ENCODE assay signal across 9 cellular contexts in the genomic region with DNA sequence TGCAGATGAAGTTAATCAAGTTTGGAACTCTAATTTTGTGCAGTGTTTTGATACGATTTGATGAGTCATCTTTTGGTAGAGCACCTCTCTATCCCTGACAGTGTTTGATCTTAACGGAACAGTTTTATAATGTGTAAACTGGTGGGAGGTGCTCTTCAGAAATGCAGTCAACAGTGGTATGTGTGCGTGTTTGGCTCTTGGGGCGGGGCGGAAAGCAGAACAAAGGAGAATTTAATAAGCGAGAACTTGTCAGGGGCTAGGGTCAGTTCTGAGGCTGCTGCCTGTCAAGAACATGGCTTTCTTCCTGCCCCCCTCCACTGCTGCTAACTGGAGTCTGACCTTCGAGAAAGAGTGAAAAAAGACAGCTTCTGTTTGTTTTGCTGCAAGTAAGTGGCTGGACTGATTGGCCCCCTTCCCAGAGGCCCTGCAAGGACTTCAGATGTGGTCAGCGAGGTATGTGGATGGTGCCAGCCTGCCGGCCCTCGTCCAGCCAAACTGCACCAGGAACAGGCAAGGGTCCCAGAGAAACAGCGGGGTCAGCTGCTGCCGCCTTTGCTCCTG. TPM values are rescaled to one million over a fixed set of nuclear protein-coding genes. Genes with fewer than 3 reads are reported as not detected.
DNase-seq lines count a peak whose midpoint lies in the region; ATAC-seq, FAIRE-seq and TF ChIP-seq lines count a peak whose summit lies in the region.
"Had no signal": no experiment of that assay in that cellular context is flagged by ENCODE, and none has a peak within 500 bp of the region (broad histone marks: within the 10 kb centered on the region; RNA-seq: fewer than 3 reads in every experiment).

No MANE protein-coding gene starts in this region.

- ATAC-seq in HG03196 (IDR thresholded peaks at IDR 0.05; ENCODE audit: unreplicated experiment) = no peak
- no peak for ATAC-seq in HG02884 (IDR thresholded peaks at IDR 0.05; ENCODE audit: unreplicated experiment)

- H3K9me1 ChIP-seq in keratinocyte (ENCODE audit: control insufficient read depth, extremely low read depth, insufficient read depth, low read length) = peaks cover 2% of the 10 kb centered on the region

- no peak overlapping the region for H3K4me3 ChIP-seq in astrocyte of the cerebellum (ENCODE audit: low read depth, low read length)
- H3K4me3 ChIP-seq in keratinocyte (ENCODE audit: control insufficient read depth in 2 of 3, extremely low read depth in 1 of 3, insufficient read depth in 2 of 3, low read depth in 1 of 3, low read length in 3 of 3) = no peak overlapping the region

- H4K20me1 ChIP-seq in keratinocyte (ENCODE audit: control insufficient read depth, extremely low read depth, insufficient read depth, low read length) = no peaks in the 10 kb centered on the region

- no peak overlapping the region for H2AFZ ChIP-seq in keratinocyte (ENCODE audit: control insufficient read depth, low read length)

- H3K4me2 ChIP-seq in keratinocyte (ENCODE audit: control insufficient read depth, extremely low read depth, insufficient read depth, low read depth, low read length) = peak overlapping the region; percentile 44

- peaks cover 8% of the 10 kb centered on the region for H3K4me1 ChIP-seq in keratinocyte (ENCODE audit: control insufficient read depth, extremely low read depth, insufficient read depth, low read length)

- H3K27ac ChIP-seq in keratinocyte (ENCODE audit: control insufficient read depth, insufficient read depth, low read length) = no peak overlapping the region

- H3K9me3 ChIP-seq in keratinocyte (ENCODE audit: control insufficient read depth, low read depth, low read length) = no peaks in the 10 kb centered on the region

- DNase-seq in DMS53 treated with DMSO at 0.1 percent for 48 hours (lab: John Stamatoyannopoulos, UW; ENCODE audit: unreplicated experiment) = peak; percentile 25
- peak in 3 of 5 donors; percentile 27 to 64 (median 41) for DNase-seq in T-helper 1 cell
- DNase-seq in astrocyte of the cerebellum (ENCODE audit: low read depth) = peak; percentile 84
- DNase-seq in keratinocyte (ENCODE audit: low read depth, low spot score) = no peak
- DNase-seq in stimulated activated CD4-positive, alpha-beta T cell treated with anti-CD3 and anti-CD28 coated beads, Interleukin-12 subunit alpha, Interleukin-12 subunit beta, amount 100 ng/mL, for 4 hours = peak; percentile 58
- no peak for DNase-seq in GM13977 (ENCODE audit: low spot score)

- no peaks in the 10 kb centered on the region for H3K27me3 ChIP-seq in keratinocyte (ENCODE audit: control insufficient read depth, extremely low read depth, insufficient read depth, low read length)

- in situ Hi-C loops in astrocyte of the cerebellum (cut with HindIII; ENCODE audit: low sequenced_read_pairs) (no loop called here), GM13977 (cut with MboI; ENCODE audit: low pct_unique_long_range_greater_than_20kb, low sequenced_read_pairs, unreplicated experiment) (no loop called here)

- FAIRE-seq in keratinocyte (lab: Jason Lieb, UNC) = peak; percentile 49
- FAIRE-seq: H1 had no signal

- H3K79me2 ChIP-seq in keratinocyte (ENCODE audit: control insufficient read depth, insufficient read depth, low read length) = peaks cover 2% of the 10 kb centered on the region

- TF ChIP-seq CTCF in astrocyte of the cerebellum (IDR thresholded peaks at IDR 0.05; ENCODE audit: low read depth, low read length, missing control alignments) (no peak), keratinocyte (optimal IDR thresholded peaks at IDR 0.05 in 1 of 3, IDR thresholded peaks at IDR 0.05 in 1 of 3, conservative IDR thresholded peaks at IDR 0.05 in 1 of 3; ENCODE audit: extremely low read depth in 1 of 3, insufficient read depth in 2 of 3, low read length in 3 of 3) (no peak), GM13977 (IDR thresholded peaks at IDR 0.05; ENCODE audit: extremely low read depth, insufficient read depth, missing control alignments) (no peak)

- H3K9ac ChIP-seq in keratinocyte (ENCODE audit: control insufficient read depth, extremely low read depth, insufficient read depth, low read length) = no peak overlapping the region

- dilution Hi-C loops in keratinocyte (cut with MboI; ENCODE audit: extremely low pct_ligation_motif_present, low sequenced_read_pairs) = no loop called here

- H3K36me3 ChIP-seq in keratinocyte (ENCODE audit: control insufficient read depth in 2 of 2, extremely low read depth in 1 of 2, insufficient read depth in 2 of 2, low read length in 2 of 2) = peaks cover 2 to 21% of the 10 kb centered on the region in 2 experiments

RNA-seq across cellular contexts. Expression of a gene that starts 40.8 kb away (rescaled TPM):
- polyA plus RNA-seq in keratinocyte = 0.60 to 1.1 TPM (median 0.89 TPM) in 3 replicates
- polyA plus RNA-seq in keratinocyte (2011; ENCODE audit: low read depth) = 3.1 TPM
- polyA plus RNA-seq in keratinocyte (2011; cell fraction: cytosol; rRNA removed) = 0.38 and 1.1 TPM in 2 replicates
- polyA plus RNA-seq in keratinocyte (2011; cell fraction: nucleus; rRNA removed) = 1.1 and 1.8 TPM in 2 replicates
- 1.6 and 5.3 TPM in 2 replicates for polyA plus RNA-seq in keratinocyte (2012; ENCODE audit: low replicate concordance)
- 0.23 to 1.1 TPM (median 0.67 TPM) in 3 replicates for polyA minus RNA-seq in keratinocyte
- 2.1 TPM for polyA minus RNA-seq in keratinocyte (2011; cell fraction: cytosol; rRNA and poly(A)+ RNA removed)
- polyA minus RNA-seq in keratinocyte (2011; cell fraction: nucleus; rRNA and poly(A)+ RNA removed) = 0.39 and 1.5 TPM in 2 replicates

RNA-seq across cellular contexts. Expression of a gene that starts 59.6 kb away (rescaled TPM):
- polyA plus RNA-seq in keratinocyte = 58.7 to 107 TPM (median 102 TPM) in 3 replicates
- polyA plus RNA-seq in keratinocyte (2011; ENCODE audit: low read depth) = 22.6 TPM
- polyA plus RNA-seq in keratinocyte (2011; cell fraction: cytosol; rRNA removed) = 78.1 and 80.2 TPM in 2 replicates
- polyA plus RNA-seq in keratinocyte (2011; cell fraction: nucleus; rRNA removed) = 51.1 and 61.4 TPM in 2 replicates
- 47.7 and 86.4 TPM in 2 replicates for polyA plus RNA-seq in keratinocyte (2012; ENCODE audit: low replicate concordance)
- 41.4 to 55.0 TPM (median 42.4 TPM) in 3 replicates for polyA minus RNA-seq in keratinocyte
- polyA minus RNA-seq in keratinocyte (2011; cell fraction: cytosol; rRNA and poly(A)+ RNA removed) = 32.4 TPM
- polyA minus RNA-seq in keratinocyte (2011; cell fraction: nucleus; rRNA and poly(A)+ RNA removed) = 11.6 and 20.2 TPM in 2 replicates

Comparison
In these comparisons a context has a peak if more than half of its experiments do, and no peak if none do; other contexts are left out.
1. DNase-seq: peak in DMS53 treated with DMSO at 0.1 percent for 48 hours (single experiment), T-helper 1 cell (3 of 5), astrocyte of the cerebellum (single experiment) and stimulated activated CD4-positive, alpha-beta T cell treated with anti-CD3 and anti-CD28 coated beads, Interleukin-12 subunit alpha, Interleukin-12 subunit beta, amount 100 ng/mL, for 4 hours (single experiment); none in keratinocyte (single experiment) and GM13977 (single experiment).